Comparison of ENCODE assay signal across 10 cellular contexts in genomic region chr2:121903037-121903689, GRCh38.
DNase-seq lines count a peak whose midpoint lies in the region; ATAC-seq and TF ChIP-seq lines count a peak whose summit lies in the region.
"Had no signal": no experiment of that assay in that cellular context is flagged by ENCODE, and none has a peak within 500 bp of the region (broad histone marks: within the 10 kb centered on the region; RNA-seq: fewer than 3 reads in every experiment).

No MANE protein-coding gene starts in this region.

- no peaks in the 10 kb centered on the region for H3K36me3 Mint-ChIP-seq in T-helper 2 cell treated with Interferon-gamma antibody and Interleukin-4, amounts not matched to agents 5 μg/mL and 100 μg/mL, for 36 hours (ENCODE audit: low read depth)

- H3K27me3 ChIP-seq in adipocyte (replicated peaks; ENCODE audit: control insufficient read depth, insufficient read depth, low read length) = peaks cover 22% of the 10 kb centered on the region

- TF ChIP-seq CTCF in GM10266 (IDR thresholded peaks at IDR 0.05; ENCODE audit: control insufficient read depth, insufficient read depth, low read depth, missing control alignments) = no peak

- H3K27ac ChIP-seq in KOPT-K1 (ENCODE audit: low read depth, low read length, poor library complexity, severe bottlenecking) (peak overlapping the region; percentile 66), substantia nigra (ENCODE audit: low read depth, low read length, poor library complexity, severe bottlenecking) (no peak overlapping the region)

- H3K9me3 ChIP-seq in KOPT-K1 (ENCODE audit: insufficient read depth, low read length, poor library complexity, severe bottlenecking) (no peaks in the 10 kb centered on the region), adipocyte (ENCODE audit: control insufficient read depth, low read length) (no peaks in the 10 kb centered on the region)

- H3K4me1 ChIP-seq in adipocyte (ENCODE audit: control insufficient read depth, insufficient read depth, low read length) = peaks cover 7% of the 10 kb centered on the region

- no peaks in the 10 kb centered on the region for H3K9me3 Mint-ChIP-seq in T-helper 2 cell treated with Interferon-gamma antibody and Interleukin-4, amounts not matched to agents 5 μg/mL and 100 μg/mL, for 36 hours

- no peaks in the 10 kb centered on the region for H3K4me1 Mint-ChIP-seq in T-helper 2 cell treated with Interferon-gamma antibody and Interleukin-4, amounts not matched to agents 5 μg/mL and 100 μg/mL, for 36 hours (ENCODE audit: low read depth)

- ATAC-seq in HG03045 (IDR thresholded peaks at IDR 0.05; ENCODE audit: unreplicated experiment) = no peak

- H3K4me3 ChIP-seq in adipocyte (ENCODE audit: low read length) = peak overlapping the region; percentile 43

- H3K4me3 Mint-ChIP-seq in T-helper 2 cell treated with Interferon-gamma antibody and Interleukin-4, amounts not matched to agents 5 μg/mL and 100 μg/mL, for 36 hours = no peak overlapping the region

- DNase-seq in DMS 273 treated with DMSO at 0.1 percent for 48 hours (lab: John Stamatoyannopoulos, UW) = peak; percentile 16
- no peak for DNase-seq in adipocyte (ENCODE audit: low read depth)
- DNase-seq in mucosa of gallbladder (ENCODE audit: low spot score) = peak; percentile 17
- no peak for DNase-seq in T-helper 2 cell treated with Interferon-gamma antibody and Interleukin-4, amounts not matched to agents 5 μg/mL and 100 μg/mL, for 36 hours (ENCODE audit: low spot score)
- DNase-seq in GM10266 (ENCODE audit: extremely low spot score) = no peak
- no peak for DNase-seq in substantia nigra (lab: John Stamatoyannopoulos, UW)
- DNase-seq: amygdala, DMS79 had no signal

- peaks cover 4% of the 10 kb centered on the region; the same call in 1 of the 2 replicates for H3K36me3 ChIP-seq in KOPT-K1 (ENCODE audit: insufficient read depth, low read length)
- H3K36me3 ChIP-seq in adipocyte (ENCODE audit: control insufficient read depth, insufficient read depth, low read length, severe bottlenecking) = no peaks in the 10 kb centered on the region

- H3K27me3 Mint-ChIP-seq in T-helper 2 cell treated with Interferon-gamma antibody and Interleukin-4, amounts not matched to agents 5 μg/mL and 100 μg/mL, for 36 hours (ENCODE audit: low read depth) = no peaks in the 10 kb centered on the region

- peak overlapping the region; percentile 47 for H3K9ac ChIP-seq in adipocyte (ENCODE audit: low read length)

- H3K27ac Mint-ChIP-seq in T-helper 2 cell treated with Interferon-gamma antibody and Interleukin-4, amounts not matched to agents 5 μg/mL and 100 μg/mL, for 36 hours = no peak overlapping the region

Comparison
In these comparisons a context has a peak if more than half of its experiments do, and no peak if none do; other contexts are left out.
1. DNase-seq: peak in DMS 273 treated with DMSO at 0.1 percent for 48 hours (single experiment) and mucosa of gallbladder (single experiment); none in adipocyte (single experiment), T-helper 2 cell treated with Interferon-gamma antibody and Interleukin-4, amounts not matched to agents 5 μg/mL and 100 μg/mL, for 36 hours (single experiment), GM10266 (single experiment) and substantia nigra (0 of 49).